ENCODE assay signal across 22 cellular contexts in the genomic region with DNA sequence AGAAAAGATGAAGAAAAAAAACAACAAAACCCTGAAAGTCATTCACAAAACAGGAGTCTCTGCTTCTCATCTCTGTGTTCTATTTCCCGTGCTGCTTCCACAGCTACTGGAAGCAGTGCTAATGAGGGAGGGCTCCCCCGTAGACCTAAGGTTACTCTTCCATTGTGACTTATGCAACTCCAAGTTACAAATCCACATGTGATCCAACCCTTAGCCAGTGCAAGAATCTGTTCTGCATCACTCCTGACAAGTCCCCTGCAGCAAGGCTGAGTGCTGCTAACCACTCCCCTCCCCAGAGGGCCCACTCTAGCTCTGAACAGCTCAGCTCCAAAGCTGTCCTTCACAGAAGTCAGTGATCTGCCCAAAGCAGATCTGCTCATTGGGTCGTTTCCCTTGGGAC. TPM values are rescaled to one million over a fixed set of nuclear protein-coding genes. Genes with fewer than 3 reads are reported as not detected.
"Had no signal": no experiment of that assay in that cellular context is flagged by ENCODE, and none has a peak within 500 bp of the region (broad histone marks: within the 10 kb centered on the region; RNA-seq: fewer than 3 reads in every experiment).

No MANE protein-coding gene starts in this region.

- ATAC-seq: esophagus mucosa; natural killer cell treated with Interleukin-12 subunit alpha and Interleukin-12 subunit beta and Interleukin-15 and Interleukin-18, amount 100 ng/mL, for 72 hours; psoas muscle; sciatic nerve; stimulated activated naive B cell treated with anti-CD40 and anti-IgM and Interleukin-4, amounts not matched to agents 10 μg/mL and 1 μg/mL and 100 μg/mL, for 72 hours; stimulated activated naive CD8-positive, alpha-beta T cell treated with anti-CD3 and anti-CD28 coated beads, Interleukin-15, amount 100 ng/mL, for 72 hours had no signal

- H3K27me3 ChIP-seq: dorsolateral prefrontal cortex had no signal

- FAIRE-seq: islet of Langerhans had no signal

- H3K4me1 ChIP-seq: parathyroid adenoma, psoas muscle had no signal

- H3K27ac ChIP-seq: dorsolateral prefrontal cortex, parathyroid adenoma, psoas muscle, skin epidermis had no signal

- H3K4me1 Mint-ChIP-seq: stimulated activated naive B cell treated with anti-CD40 and anti-IgM and Interleukin-4, amounts not matched to agents 10 μg/mL and 1 μg/mL and 100 μg/mL, for 72 hours had no signal

- DNase-seq: central memory CD4-positive, alpha-beta T cell; cortex of kidney; dorsolateral prefrontal cortex; effector CD8-positive, alpha-beta T cell; foreskin melanocyte; head of caudate nucleus; hypothalamus; kidney glomerular epithelial cell; occipital lobe; psoas muscle; retina; stimulated activated CD4-positive, alpha-beta T cell treated with anti-CD3 and anti-CD28 coated beads, Interleukin-2, amount 100 ng/mL, for 24 hours; stimulated activated CD4-positive, alpha-beta T cell treated with anti-CD3 and anti-CD28 coated beads, Interleukin-4, amount 100 ng/mL, for 4 hours; stimulated activated naive B cell treated with anti-CD40 and anti-IgM and Interleukin-4, amounts not matched to agents 10 μg/mL and 1 μg/mL and 100 μg/mL, for 72 hours; stimulated activated naive CD8-positive, alpha-beta T cell treated with anti-CD3 and anti-CD28 coated beads, Interleukin-15, amount 100 ng/mL, for 72 hours; trophoblast cell had no signal

- H3K4me3 ChIP-seq: dorsolateral prefrontal cortex, psoas muscle, skin epidermis had no signal

- H3K9me3 ChIP-seq: psoas muscle had no signal

- H3K4me3 Mint-ChIP-seq: natural killer cell treated with Interleukin-12 subunit alpha and Interleukin-12 subunit beta and Interleukin-15 and Interleukin-18, amount 100 ng/mL, for 72 hours; stimulated activated naive B cell treated with anti-CD40 and anti-IgM and Interleukin-4, amounts not matched to agents 10 μg/mL and 1 μg/mL and 100 μg/mL, for 72 hours; stimulated activated naive CD8-positive, alpha-beta T cell treated with anti-CD3 and anti-CD28 coated beads, Interleukin-15, amount 100 ng/mL, for 72 hours had no signal

- H3K9me3 Mint-ChIP-seq: natural killer cell treated with Interleukin-12 subunit alpha and Interleukin-12 subunit beta and Interleukin-15 and Interleukin-18, amount 100 ng/mL, for 72 hours; stimulated activated naive B cell treated with anti-CD40 and anti-IgM and Interleukin-4, amounts not matched to agents 10 μg/mL and 1 μg/mL and 100 μg/mL, for 72 hours; stimulated activated naive CD8-positive, alpha-beta T cell treated with anti-CD3 and anti-CD28 coated beads, Interleukin-15, amount 100 ng/mL, for 72 hours had no signal

- H3K27me3 Mint-ChIP-seq: natural killer cell treated with Interleukin-12 subunit alpha and Interleukin-12 subunit beta and Interleukin-15 and Interleukin-18, amount 100 ng/mL, for 72 hours; stimulated activated naive B cell treated with anti-CD40 and anti-IgM and Interleukin-4, amounts not matched to agents 10 μg/mL and 1 μg/mL and 100 μg/mL, for 72 hours; stimulated activated naive CD8-positive, alpha-beta T cell treated with anti-CD3 and anti-CD28 coated beads, Interleukin-15, amount 100 ng/mL, for 72 hours had no signal

- H3K27ac Mint-ChIP-seq: natural killer cell treated with Interleukin-12 subunit alpha and Interleukin-12 subunit beta and Interleukin-15 and Interleukin-18, amount 100 ng/mL, for 72 hours; stimulated activated naive B cell treated with anti-CD40 and anti-IgM and Interleukin-4, amounts not matched to agents 10 μg/mL and 1 μg/mL and 100 μg/mL, for 72 hours; stimulated activated naive CD8-positive, alpha-beta T cell treated with anti-CD3 and anti-CD28 coated beads, Interleukin-15, amount 100 ng/mL, for 72 hours had no signal

RNA-seq across cellular contexts. Expression of a gene that starts 10.3 kb away (rescaled TPM):
- total RNA-seq: natural killer cell treated with Interleukin-12 subunit alpha and Interleukin-12 subunit beta and Interleukin-15 and Interleukin-18, amount 100 ng/mL, for 72 hours had no signal
